12 cellular contexts compared by ENCODE assay signal in the genomic region with DNA sequence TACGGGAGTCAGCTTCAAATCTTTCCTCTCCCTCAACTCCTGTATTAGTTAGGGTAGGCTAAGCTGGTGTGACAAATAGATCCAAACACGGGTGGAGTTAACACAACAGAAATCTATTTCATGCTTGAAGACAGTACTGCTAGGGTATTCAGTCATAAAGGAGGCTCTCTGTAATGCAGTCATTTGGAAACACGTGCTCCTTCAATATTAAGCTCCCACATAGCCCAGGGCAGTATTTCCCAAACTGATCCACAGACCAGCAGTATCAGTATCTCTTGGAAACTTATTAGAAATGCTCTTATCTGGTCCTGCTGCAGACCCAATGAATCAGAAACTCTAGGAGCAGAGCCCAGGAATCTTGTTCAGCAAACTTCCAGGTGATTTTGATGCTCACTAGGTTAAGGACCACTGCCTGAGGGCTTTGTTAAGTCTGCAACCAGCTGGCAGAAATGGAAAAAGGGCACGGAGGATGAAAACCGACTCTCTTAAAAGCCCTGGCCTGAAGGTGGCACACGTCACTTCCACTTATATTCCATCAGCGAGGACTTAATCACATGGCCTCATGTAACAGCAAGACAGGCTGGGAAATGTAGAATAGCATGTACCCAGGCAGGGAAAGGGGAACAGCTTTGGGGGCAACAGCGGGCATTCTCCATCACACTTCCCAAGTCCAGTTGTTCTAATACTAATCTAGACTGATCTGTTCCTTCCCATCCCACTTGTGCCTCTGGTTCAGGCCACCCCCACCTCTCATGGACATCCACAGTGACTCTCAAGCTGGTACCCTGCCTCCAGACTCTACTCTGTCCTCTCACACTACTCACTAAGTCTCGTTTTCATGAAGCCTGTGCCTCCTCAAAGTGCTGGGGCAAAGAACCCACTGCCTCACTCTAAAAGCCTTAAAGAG. TPM values are rescaled to one million over a fixed set of nuclear protein-coding genes. Genes with fewer than 3 reads are reported as not detected.
DNase-seq lines count a peak whose midpoint lies in the region; ATAC-seq and TF ChIP-seq lines count a peak whose summit lies in the region.
"Had no signal": no experiment of that assay in that cellular context is flagged by ENCODE, and none has a peak within 500 bp of the region (broad histone marks: within the 10 kb centered on the region; RNA-seq: fewer than 3 reads in every experiment).

No MANE protein-coding gene starts in this region.

- no peak overlapping the region for H3K27ac ChIP-seq in OCI-LY7 (ENCODE audit: low read depth, low read length, poor library complexity, severe bottlenecking)
- H3K27ac ChIP-seq: foreskin keratinocyte, HL-60, vagina had no signal

- H3K36me3 ChIP-seq in OCI-LY7 (ENCODE audit: insufficient read depth, low read length) (no peaks in the 10 kb centered on the region), MG63 (no peaks in the 10 kb centered on the region)
- H3K36me3 ChIP-seq: vagina had no signal

- ATAC-seq in left lobe of liver (peak; percentile 76), left colon (no peak)
- ATAC-seq: foreskin keratinocyte had no signal

- no peaks in the 10 kb centered on the region for H3K4me1 ChIP-seq in OCI-LY7 (ENCODE audit: insufficient read depth, low read length, poor library complexity, severe bottlenecking)
- H3K4me1 ChIP-seq: foreskin keratinocyte, vagina had no signal

- H3K9me3 ChIP-seq in OCI-LY7 (ENCODE audit: low read length) (no peaks in the 10 kb centered on the region), MG63 (no peaks in the 10 kb centered on the region)
- H3K9me3 ChIP-seq: vagina had no signal

- no peaks in the 10 kb centered on the region for H4K20me1 ChIP-seq in OCI-LY7 (ENCODE audit: insufficient read depth, low read length)

- no peaks in the 10 kb centered on the region; the same call in 1 of the 2 replicates for H3K27me3 ChIP-seq in MG63
- H3K27me3 ChIP-seq: vagina had no signal

- DNase-seq in DMS79 treated with DMSO at 0.1 percent for 48 hours (lab: John Stamatoyannopoulos, UW) (peak; percentile 25), GM13977 (ENCODE audit: low spot score) (no peak), OCI-LY7 (ENCODE audit: low spot score) (peak; percentile 60), left lobe of liver (ENCODE audit: low spot score) (no peak), NCI-H1436 treated with DMSO at 0.1 percent for 48 hours (lab: John Stamatoyannopoulos, UW) (no peak), MG63 (no peak), left colon (no peak)
- DNase-seq: activated T-cell treated with anti-CD3 and anti-CD28 coated beads, Interleukin-2, amount 50 U/mL, for 1 hour; foreskin keratinocyte had no signal

- TF ChIP-seq CTCF in GM13977 (IDR thresholded peaks at IDR 0.05; ENCODE audit: extremely low read depth, insufficient read depth, missing control alignments) (peak; percentile 30), OCI-LY7 (conservative IDR thresholded peaks at IDR 0.05; ENCODE audit: low read length) (peak; percentile 69)

- H3K4me3 ChIP-seq in OCI-LY7 (ENCODE audit: low read depth, low read length, poor library complexity, severe bottlenecking), result no peak overlapping the region
- H3K4me3 ChIP-seq in MG63, result no peak overlapping the region
- H3K4me3 ChIP-seq: lung, vagina had no signal

- POLR2A ChIA-PET in OCI-LY7 (lab: Charles Lee), result interaction anchor here (1.1 kb wide), 1 partner anchor 14 kb away, joined by 4 read pairs; no protein-coding TSS in a partner anchor

- H3K79me2 ChIP-seq in OCI-LY7 (ENCODE audit: insufficient read depth, low read depth, low read length), result no peaks in the 10 kb centered on the region

- BruUV-seq in OCI-LY7 (replicated peaks; lab: Mats Ljungman, UMichigan), result no TSS peak

- no peaks in the 10 kb centered on the region for H3K9me2 ChIP-seq in OCI-LY7 (ENCODE audit: insufficient read depth, low read length)

- H2AFZ ChIP-seq in OCI-LY7 (ENCODE audit: low read length), result no peak overlapping the region

- intact Hi-C loops in OCI-LY7 (cut with micrococcal nuclease; ENCODE audit: unreplicated experiment), result loop anchor here (1.0 kb wide), 2 partner anchors 105 to 182 kb away; no protein-coding TSS in a partner anchor
- intact Hi-C loops in left colon (cut with DNase I, micrococcal nuclease), result no loop called here

- in situ Hi-C loops in GM13977 (cut with MboI; ENCODE audit: low pct_unique_long_range_greater_than_20kb, low sequenced_read_pairs, unreplicated experiment), result no loop called here

- CTCF ChIA-PET in OCI-LY7 (lab: Charles Lee; ENCODE audit: unreplicated experiment), result interaction anchor here (0.6 to 1.3 kb wide), 2 partner anchors 99 to 106 kb away, joined by 3 read pairs; no protein-coding TSS in a partner anchor

- H3K4me2 ChIP-seq in OCI-LY7 (ENCODE audit: low read length), result no peak overlapping the region

RNA-seq across cellular contexts. Expression of a gene that starts 38.2 kb away (rescaled TPM):
- not detected in 2 replicates for total RNA-seq in OCI-LY7 (2014; rRNA removed; shearing (Covaris generic))
- total RNA-seq in OCI-LY7 (2022) (9.6 TPM in 2 replicates), left lobe of liver (9.6 TPM), left colon (10 to 100 TPM; 12.7 to 15.6 TPM)
- 10.1 and 13.5 TPM in 2 replicates for total RNA-seq in MG63 (2014; rRNA removed; shearing (Covaris generic); ENCODE audit: low replicate concordance)

Comparison
In these comparisons a context has a peak if more than half of its experiments do, and no peak if none do; other contexts are left out.
1. DNase-seq: peak in DMS79 treated with DMSO at 0.1 percent for 48 hours (single experiment) and OCI-LY7 (single experiment); none in GM13977 (single experiment), left lobe of liver (single experiment), NCI-H1436 treated with DMSO at 0.1 percent for 48 hours (single experiment), MG63 (single experiment) and left colon (0 of 2).